17 cellular contexts compared by ENCODE assay signal in the genomic region with DNA sequence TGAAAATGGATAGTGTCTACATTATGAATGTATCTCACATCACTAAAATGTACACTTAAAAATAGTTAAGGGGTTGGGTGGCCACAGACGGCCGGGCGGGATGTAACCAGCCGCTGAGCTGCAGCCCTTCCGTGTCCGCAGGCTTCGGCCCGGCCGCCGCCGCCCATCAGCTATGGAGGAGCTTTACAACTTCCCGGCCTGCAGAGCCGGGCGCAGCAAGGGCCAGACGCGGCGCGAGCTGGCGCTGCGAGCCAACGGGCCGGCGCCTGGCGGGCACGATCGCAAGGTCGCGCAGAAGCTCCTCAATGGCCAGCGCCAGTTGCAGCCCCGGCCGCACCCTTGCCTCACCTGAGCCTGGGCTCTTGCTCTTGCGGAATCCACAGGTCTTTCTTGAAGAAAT.
DNase-seq lines count a peak whose midpoint lies in the region; ATAC-seq, FAIRE-seq and TF ChIP-seq lines count a peak whose summit lies in the region.
"Had no signal": no experiment of that assay in that cellular context is flagged by ENCODE, and none has a peak within 500 bp of the region (broad histone marks: within the 10 kb centered on the region; RNA-seq: fewer than 3 reads in every experiment).

No MANE protein-coding gene starts in this region.

- no peaks in the 10 kb centered on the region for H3K23me2 ChIP-seq in H1 (ENCODE audit: low read depth, low read length)

- peaks cover 10% of the 10 kb centered on the region for H3K4me1 ChIP-seq in IMR-90 (ENCODE audit: control insufficient read depth, insufficient read depth, low read length)
- peaks cover 0 to 3% (median under 1%) of the 10 kb centered on the region in 4 experiments; a peak in 2 of 7 replicates for H3K4me1 ChIP-seq in H1 (replicated peaks in 1 of 4; ENCODE audit: control insufficient read depth in 3 of 4, insufficient read depth in 4 of 4, low read length in 3 of 4)

- ATAC-seq in IMR-90 (ENCODE audit: low read depth) (peak; percentile 46), HG02798 (IDR thresholded peaks at IDR 0.05; ENCODE audit: poor library complexity, unreplicated experiment) (no peak)
- ATAC-seq: GM12878 had no signal

- H4K20me1 ChIP-seq in IMR-90 (ENCODE audit: insufficient read depth, low read length) (peaks cover 81% of the 10 kb centered on the region), H1 (replicated peaks in 1 of 2; ENCODE audit: control insufficient read depth in 1 of 2, insufficient read depth in 2 of 2, low read length in 2 of 2) (no peaks in the 10 kb centered on the region)

- no peak overlapping the region for H2BK5ac ChIP-seq in IMR-90 (ENCODE audit: low read depth, low read length, poor library complexity, severe bottlenecking)
- H2BK5ac ChIP-seq in H1 (ENCODE audit: low read depth, low read length) = no peak overlapping the region

- no peak for TF ChIP-seq EP300 in H1 (IDR thresholded peaks at IDR 0.05; ENCODE audit: borderline replicate concordance in 1 of 2, low read depth in 2 of 2, low read length in 2 of 2)

- H3K27ac ChIP-seq in IMR-90 (ENCODE audit: insufficient read depth, low read length) = no peak overlapping the region
- H3K27ac ChIP-seq in H1 (ENCODE audit: low read depth, low read length) = no peak overlapping the region

- no peak overlapping the region for H2BK15ac ChIP-seq in IMR-90 (ENCODE audit: low read depth, low read length)
- H2BK15ac ChIP-seq in H1 (ENCODE audit: low read length) = no peak overlapping the region

- no peak overlapping the region for H4K91ac ChIP-seq in IMR-90 (ENCODE audit: insufficient read depth, low read depth, low read length)
- no peak overlapping the region for H4K91ac ChIP-seq in H1 (replicated peaks; ENCODE audit: insufficient read length, low read length)

- H2BK12ac ChIP-seq in H1 (ENCODE audit: low read depth, low read length) = no peak overlapping the region

- H3K79me2 ChIP-seq in H1 (ENCODE audit: control insufficient read depth in 1 of 2, insufficient read depth in 2 of 2, low read length in 2 of 2) = peaks cover 12 to 93% of the 10 kb centered on the region in 2 experiments

- CTCF ChIA-PET in IMR-90 (lab: Yijun Ruan, JAX) = no interaction called here
- CTCF ChIA-PET in H1 (lab: Charles Lee; ENCODE audit: partially characterized antibody) = interaction anchor here (0.7 kb wide), 1 partner anchor 39 kb away, joined by 3 read pairs; no protein-coding TSS in a partner anchor

- H3K4me3 ChIP-seq in IMR-90 (ENCODE audit: insufficient read depth, low read depth, low read length) = no peak overlapping the region
- H3K4me3 ChIP-seq in H1 (ENCODE audit: extremely low read depth in 1 of 4, insufficient read depth in 2 of 4, low read depth in 3 of 4, low read length in 4 of 4) = no peak overlapping the region
- H3K4me3 ChIP-seq: GM12878 had no signal

- no peak overlapping the region for H2BK20ac ChIP-seq in IMR-90 (ENCODE audit: low read depth, low read length)
- H2BK20ac ChIP-seq in H1 (ENCODE audit: low read length) = no peak overlapping the region

- DNase-seq in IMR-90 = no peak
- no peak for DNase-seq in H1 (ENCODE audit: low read depth in 1 of 2, low spot score in 2 of 2)
- DNase-seq in left kidney (ENCODE audit: low read depth, low spot score) = peak; percentile 73
- peak; percentile 67 for DNase-seq in retina
- DNase-seq in DMS79 (lab: John Stamatoyannopoulos, UW) = no peak
- no peak for DNase-seq in DMS114 treated with DMSO at 0.1 percent for 48 hours (lab: John Stamatoyannopoulos, UW; ENCODE audit: unreplicated experiment)
- DNase-seq in activated effector memory CD4-positive, alpha-beta T cell treated with Interleukin-2 at 50 U/mL for 16 hours = no peak
- DNase-seq: activated CD4-positive, alpha-beta T cell treated with anti-CD3 and anti-CD28 coated beads for 4 hours; activated naive CD4-positive, alpha-beta T cell treated with Interleukin-2 at 50 U/mL for 16 hours; NCI-H1092 treated with DMSO at 0.1 percent for 48 hours; NCI-H2107; SK-N-SH; stimulated activated CD4-positive, alpha-beta T cell treated with anti-CD3 and anti-CD28 coated beads, Interleukin-4, amount 100 ng/mL, for 24 hours; T-helper 9 cell had no signal

- POLR2A ChIA-PET in IMR-90 (lab: Charles Lee; ENCODE audit: unreplicated experiment) = no interaction called here
- POLR2A ChIA-PET in H1 (lab: Charles Lee; ENCODE audit: partially characterized antibody) = no interaction called here

- H3K56ac ChIP-seq in IMR-90 (ENCODE audit: extremely low read depth, insufficient read depth, low read length) = no peak overlapping the region
- H3K56ac ChIP-seq in H1 (replicated peaks; ENCODE audit: insufficient read length, low read depth, low read length) = no peak overlapping the region

- in situ Hi-C loops in IMR-90 (cut with MboI; ENCODE audit: low sequenced_read_pairs) = no loop called here

- H3K9ac ChIP-seq in IMR-90 (ENCODE audit: low read depth, low read length) = 0 out of 2 replicates have a peak overlapping the region, but pooled peaks have one; percentile 25
- no peak overlapping the region for H3K9ac ChIP-seq in H1 (replicated peaks in 1 of 4; ENCODE audit: extremely low read depth in 1 of 4, low read depth in 3 of 4, low read length in 3 of 4)
- H3K9ac ChIP-seq: SK-N-SH had no signal

- H2AFZ ChIP-seq in IMR-90 (replicated peaks; ENCODE audit: low read length, poor library complexity) (peak overlapping the region; percentile 33), H1 (ENCODE audit: low read length) (no peak overlapping the region)

- no peak overlapping the region for H3K14ac ChIP-seq in IMR-90 (replicated peaks; ENCODE audit: low read depth, low read length)
- no peak overlapping the region for H3K14ac ChIP-seq in H1 (ENCODE audit: insufficient read length)

- peaks cover 19 to 62% of the 10 kb centered on the region in 2 experiments for H3K79me1 ChIP-seq in IMR-90 (ENCODE audit: low read depth in 1 of 2, low read length in 2 of 2)
- H3K79me1 ChIP-seq in H1 (ENCODE audit: low read depth, low read length) = peaks cover 9% of the 10 kb centered on the region

- TF ChIP-seq CTCF in IMR-90 (conservative IDR thresholded peaks at IDR 0.05; ENCODE audit: low read depth, low read length) (no peak), H1 (IDR thresholded peaks at IDR 0.05; ENCODE audit: control extremely low read depth in 1 of 3, insufficient read depth in 1 of 3, low read depth in 1 of 3, low read length in 3 of 3) (no peak)

- FAIRE-seq in H1 (lab: Jason Lieb, UNC) = no peak
- FAIRE-seq: G401.6, GM12878 had no signal

- no peak overlapping the region for H4K5ac ChIP-seq in IMR-90 (ENCODE audit: low read depth, low read length)
- H4K5ac ChIP-seq in H1 (ENCODE audit: insufficient read length, low read depth, low read length) = no peak overlapping the region

- H2AK5ac ChIP-seq in IMR-90 (ENCODE audit: low read depth, low read length) (no peak overlapping the region), H1 (ENCODE audit: low read depth, low read length) (no peak overlapping the region)

- H3K4me2 ChIP-seq in IMR-90 (ENCODE audit: low read depth, low read length) = peak overlapping the region; percentile 22; the same call in 1 of the 2 replicates
- H3K4me2 ChIP-seq in H1 (ENCODE audit: insufficient read depth in 1 of 2, low read depth in 2 of 2, low read length in 2 of 2) = no peak overlapping the region
- H3K4me2 ChIP-seq: SK-N-SH had no signal

- H4K8ac ChIP-seq in IMR-90 (ENCODE audit: low read depth in 2 of 2, low read length in 2 of 2) (no peak overlapping the region), H1 (ENCODE audit: extremely low read depth, insufficient read depth, low read length) (peak overlapping the region; percentile 68; the same call in 1 of the 2 replicates)

- no peaks in the 10 kb centered on the region for H3K9me3 ChIP-seq in IMR-90 (ENCODE audit: control insufficient read depth, insufficient read depth, low read length)
- H3K9me3 ChIP-seq in H1 (ENCODE audit: insufficient read depth in 2 of 2, low read depth in 1 of 2, low read length in 1 of 2) = no peaks in the 10 kb centered on the region
- H3K9me3 ChIP-seq: SK-N-SH had no signal

- no peak overlapping the region for H3K4ac ChIP-seq in IMR-90 (ENCODE audit: low read depth, low read length)
- no peak overlapping the region for H3K4ac ChIP-seq in H1 (replicated peaks; ENCODE audit: insufficient read length, low read depth, low read length)

- H3K27me3 ChIP-seq in IMR-90 (ENCODE audit: control insufficient read depth, insufficient read depth, low read length) (no peaks in the 10 kb centered on the region), H1 (replicated peaks in 1 of 4; ENCODE audit: control insufficient read depth in 3 of 4, extremely low read depth in 1 of 4, insufficient read depth in 3 of 4, low read length in 3 of 4) (no peaks in the 10 kb centered on the region)

- H3K36me3 ChIP-seq in IMR-90 (ENCODE audit: control insufficient read depth, insufficient read depth, low read length) = no peaks in the 10 kb centered on the region
- H3K36me3 ChIP-seq in H1 (ENCODE audit: control insufficient read depth in 2 of 4, insufficient read depth in 4 of 4, low read length in 3 of 4) = no peaks in the 10 kb centered on the region

- no peak overlapping the region for H3K18ac ChIP-seq in IMR-90 (ENCODE audit: low read depth, low read length)
- no peak overlapping the region for H3K18ac ChIP-seq in H1 (ENCODE audit: extremely low read depth, low read length)

- H2AK9ac ChIP-seq in IMR-90 (replicated peaks; ENCODE audit: low read depth, low read length, poor library complexity) = no peak overlapping the region

- TF ChIP-seq RAD21 in IMR-90 (IDR thresholded peaks at IDR 0.05; ENCODE audit: low read length) (no peak), H1 (IDR thresholded peaks at IDR 0.05 in 1 of 2, conservative IDR thresholded peaks at IDR 0.05 in 1 of 2; ENCODE audit: low read depth in 2 of 2, low read length in 2 of 2) (no peak)

- peak overlapping the region; percentile 24; the same call in 1 of the 2 replicates for H3K23ac ChIP-seq in IMR-90 (ENCODE audit: low read depth, low read length)
- H3K23ac ChIP-seq in H1 (ENCODE audit: insufficient read length) = no peak overlapping the region

- BruUV-seq in IMR-90 (replicated peaks; lab: Mats Ljungman, UMichigan) = no TSS peak

- intact Hi-C loops in IMR-90 (cut with micrococcal nuclease) = no loop called here

- H2BK120ac ChIP-seq in IMR-90 (ENCODE audit: low read depth, low read length) (no peak overlapping the region), H1 (replicated peaks; ENCODE audit: low read depth, low read length) (no peak overlapping the region)

- H3K9me1 ChIP-seq in IMR-90 (ENCODE audit: insufficient read depth, low read length) = peaks cover 5% of the 10 kb centered on the region

- dilution Hi-C loops in IMR-90 (cut with HindIII; ENCODE audit: low sequenced_read_pairs, unreplicated experiment) = no loop called here

- TF ChIP-seq POLR2A in IMR-90 (IDR thresholded peaks at IDR 0.05; ENCODE audit: low read depth, low read length) (no peak), H1 (IDR thresholded peaks at IDR 0.05; ENCODE audit: control extremely low read depth in 1 of 2, low read depth in 2 of 2, low read length in 2 of 2) (no peak)

- 36% methylated on average over 20 of the region's 32 CpGs; no CpG with 5 or more reads in 1 of the 2 experiments for WGBS in IMR-90 (ENCODE audit: extremely low coverage in 2 of 2, insufficient read length in 1 of 2), 2 experiments
- WGBS in H1 (ENCODE audit: extremely low coverage in 1 of 2, insufficient coverage in 1 of 2, insufficient read length in 1 of 2, insufficient replicate concordance in 2 of 2, low coverage in 1 of 2, low lambda C conversion rate in 2 of 2, missing lambda C conversion rate in 1 of 2), 2 experiments = 95% methylated on average over 22 of the region's 32 CpGs; no CpG with 5 or more reads in 1 of the 2 experiments

Comparison
In these comparisons a context has a peak if more than half of its experiments do, and no peak if none do; other contexts are left out.
1. DNase-seq: peak in left kidney (single experiment) and retina (single experiment); none in IMR-90 (single experiment), H1 (0 of 2), DMS79 (single experiment), DMS114 treated with DMSO at 0.1 percent for 48 hours (single experiment) and activated effector memory CD4-positive, alpha-beta T cell treated with Interleukin-2 at 50 U/mL for 16 hours (single experiment).